6 cellular contexts compared by ENCODE assay signal in the genomic region with DNA sequence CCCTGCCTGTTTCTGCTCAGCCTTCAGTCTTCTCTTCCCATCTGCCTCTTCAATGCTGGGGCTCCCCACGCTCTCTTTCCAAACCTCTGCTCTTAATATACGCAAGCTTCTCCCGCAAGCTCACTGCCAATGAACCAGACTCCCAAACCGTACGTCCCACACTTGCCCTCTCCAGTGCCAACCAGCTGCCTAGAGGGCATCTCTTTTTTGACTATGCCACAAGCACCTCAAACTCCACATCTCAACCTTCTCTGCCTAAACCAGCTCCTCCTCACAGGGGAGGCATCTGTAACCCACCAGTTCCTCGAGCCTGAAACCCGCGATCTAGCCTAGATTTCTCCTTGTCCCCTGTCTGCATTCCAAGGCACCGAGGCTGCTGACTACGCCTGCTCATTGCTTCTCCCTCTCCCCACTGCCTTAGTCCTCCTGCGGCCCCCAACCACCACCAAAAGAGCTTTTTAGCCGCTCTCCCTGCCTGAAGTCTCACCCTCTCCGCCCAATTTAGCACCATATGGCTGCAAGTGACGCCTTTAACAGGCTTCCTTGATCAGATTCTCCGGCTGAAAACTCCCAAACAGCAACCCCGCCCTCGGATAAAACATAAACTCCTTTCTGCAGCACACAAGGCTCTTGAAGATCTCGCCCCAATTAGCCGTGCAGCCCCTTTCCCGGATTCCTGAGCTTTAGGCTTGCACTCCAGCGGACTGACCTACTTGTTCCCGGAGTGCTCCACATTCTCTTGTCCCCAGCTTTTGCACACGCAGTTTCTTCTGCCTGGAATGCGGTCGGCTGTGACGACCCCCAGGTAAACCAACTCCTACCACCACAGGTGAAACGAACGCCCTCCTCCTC. TPM values are rescaled to one million over a fixed set of nuclear protein-coding genes. Genes with fewer than 3 reads are reported as not detected.
DNase-seq lines count a peak whose midpoint lies in the region; ATAC-seq, FAIRE-seq and TF ChIP-seq lines count a peak whose summit lies in the region.

No MANE protein-coding gene starts in this region.

- FAIRE-seq in frontal cortex (lab: Jason Lieb, UNC) = no peak

- no peak for TF ChIP-seq CTCF in HFFc6 (IDR thresholded peaks at IDR 0.05)

- peak overlapping the region; percentile 93 for H3K4me3 Mint-ChIP-seq in HFFc6
- peak overlapping the region; percentile 89 for H3K4me3 Mint-ChIP-seq in activated T-helper 1 cell treated with anti-CD3 and anti-CD28 coated beads, Interleukin-12 subunit alpha, Interleukin-12 subunit beta, Interleukin-2, Interleukin-4 antibody, amounts not matched to agents 30 ng/mL and 10 ng/mL and 1 ng/mL, durations not matched to agents 14 hours and 24 hours and 36 hours

- H3K9me3 Mint-ChIP-seq in HFFc6 = no peaks in the 10 kb centered on the region
- no peaks in the 10 kb centered on the region for H3K9me3 Mint-ChIP-seq in activated T-helper 1 cell treated with anti-CD3 and anti-CD28 coated beads, Interleukin-12 subunit alpha, Interleukin-12 subunit beta, Interleukin-2, Interleukin-4 antibody, amounts not matched to agents 30 ng/mL and 10 ng/mL and 1 ng/mL, durations not matched to agents 14 hours and 24 hours and 36 hours

- intact Hi-C loops in activated T-helper 1 cell treated with anti-CD3 and anti-CD28 coated beads, Interleukin-12 subunit alpha, Interleukin-12 subunit beta, Interleukin-2, Interleukin-4 antibody, amounts not matched to agents 30 ng/mL and 10 ng/mL and 1 ng/mL, durations not matched to agents 14 hours and 24 hours and 36 hours (cut with micrococcal nuclease) = no loop called here

- peaks cover 8% of the 10 kb centered on the region for H3K36me3 Mint-ChIP-seq in HFFc6 (ENCODE audit: low read depth)
- peaks cover 18% of the 10 kb centered on the region for H3K36me3 Mint-ChIP-seq in activated T-helper 1 cell treated with anti-CD3 and anti-CD28 coated beads, Interleukin-12 subunit alpha, Interleukin-12 subunit beta, Interleukin-2, Interleukin-4 antibody, amounts not matched to agents 30 ng/mL and 10 ng/mL and 1 ng/mL, durations not matched to agents 14 hours and 24 hours and 36 hours (ENCODE audit: low read depth)

- peaks cover 4% of the 10 kb centered on the region for H3K27me3 Mint-ChIP-seq in HFFc6 (ENCODE audit: insufficient read depth)
- no peaks in the 10 kb centered on the region for H3K27me3 Mint-ChIP-seq in activated T-helper 1 cell treated with anti-CD3 and anti-CD28 coated beads, Interleukin-12 subunit alpha, Interleukin-12 subunit beta, Interleukin-2, Interleukin-4 antibody, amounts not matched to agents 30 ng/mL and 10 ng/mL and 1 ng/mL, durations not matched to agents 14 hours and 24 hours and 36 hours (ENCODE audit: insufficient read depth)

- H3K27ac Mint-ChIP-seq in HFFc6 = peak overlapping the region; percentile 18; the same call in 1 of the 2 replicates
- peak overlapping the region; percentile 8 for H3K27ac Mint-ChIP-seq in activated T-helper 1 cell treated with anti-CD3 and anti-CD28 coated beads, Interleukin-12 subunit alpha, Interleukin-12 subunit beta, Interleukin-2, Interleukin-4 antibody, amounts not matched to agents 30 ng/mL and 10 ng/mL and 1 ng/mL, durations not matched to agents 14 hours and 24 hours and 36 hours

- ATAC-seq in GM21423 (IDR thresholded peaks at IDR 0.05; ENCODE audit: unreplicated experiment) = no peak

- H3K4me1 Mint-ChIP-seq in HFFc6 (ENCODE audit: low read depth) = peaks cover 55% of the 10 kb centered on the region
- H3K4me1 Mint-ChIP-seq in activated T-helper 1 cell treated with anti-CD3 and anti-CD28 coated beads, Interleukin-12 subunit alpha, Interleukin-12 subunit beta, Interleukin-2, Interleukin-4 antibody, amounts not matched to agents 30 ng/mL and 10 ng/mL and 1 ng/mL, durations not matched to agents 14 hours and 24 hours and 36 hours (ENCODE audit: low read depth) = peaks cover 52% of the 10 kb centered on the region

- DNase-seq in HFFc6 (no peak), lung microvascular endothelial cell (ENCODE audit: low read depth in 2 of 2) (peak; percentile 16 to 27), frontal cortex (ENCODE audit: low spot score in 2 of 2) (no peak)
- no peak for DNase-seq in activated T-helper 1 cell treated with anti-CD3 and anti-CD28 coated beads, Interleukin-12 subunit alpha, Interleukin-12 subunit beta, Interleukin-2, Interleukin-4 antibody, amounts not matched to agents 30 ng/mL and 10 ng/mL and 1 ng/mL, durations not matched to agents 14 hours and 24 hours and 36 hours (ENCODE audit: low spot score)
- DNase-seq in activated CD4-positive, CD25-positive, alpha-beta regulatory T cell treated with anti-CD3 and anti-CD28 coated beads, Interleukin-2, amount 50 U/mL, for 72 hours = no peak

RNA-seq across cellular contexts. Expression of gene GGA2, which starts 1.5 kb away (rescaled TPM):
- 10 to 100 TPM; 28.1 to 38.0 (median 35.7) TPM for total RNA-seq in HFFc6 (2021; fragmentation: NEBNext Ultra II Directional; extraction: Animal tissue kit (Norgen Biotek cat#: 25700))
- total RNA-seq in activated T-helper 1 cell treated with anti-CD3 and anti-CD28 coated beads, Interleukin-12 subunit alpha, Interleukin-12 subunit beta, Interleukin-2, Interleukin-4 antibody, amounts not matched to agents 30 ng/mL and 10 ng/mL and 1 ng/mL, durations not matched to agents 14 hours and 24 hours and 36 hours = 106 and 112 TPM in 2 replicates
- total RNA-seq in lung microvascular endothelial cell = 22.9 and 28.4 TPM in 2 replicates
- 17.9 TPM for total RNA-seq in frontal cortex

RNA-seq across cellular contexts. Expression of gene EARS2, which starts 48.3 kb away (rescaled TPM):
- total RNA-seq in HFFc6 (2021; fragmentation: NEBNext Ultra II Directional; extraction: Animal tissue kit (Norgen Biotek cat#: 25700)) = 10 to 100 TPM; 22.1 to 30.8 (median 27.0) TPM
- total RNA-seq in activated T-helper 1 cell treated with anti-CD3 and anti-CD28 coated beads, Interleukin-12 subunit alpha, Interleukin-12 subunit beta, Interleukin-2, Interleukin-4 antibody, amounts not matched to agents 30 ng/mL and 10 ng/mL and 1 ng/mL, durations not matched to agents 14 hours and 24 hours and 36 hours = 27.8 and 29.9 TPM in 2 replicates
- total RNA-seq in lung microvascular endothelial cell (12.6 and 16.1 TPM in 2 replicates), frontal cortex (33.0 TPM)

RNA-seq across cellular contexts. Expression of gene UBFD1, which starts 48.7 kb away (rescaled TPM):
- total RNA-seq in HFFc6 (2021; fragmentation: NEBNext Ultra II Directional; extraction: Animal tissue kit (Norgen Biotek cat#: 25700)) = 100 to 1,000 TPM in 3 of 6 experiments, 10 to 100 TPM in 3; 94.1 to 130 (median 99.2) TPM
- total RNA-seq in activated T-helper 1 cell treated with anti-CD3 and anti-CD28 coated beads, Interleukin-12 subunit alpha, Interleukin-12 subunit beta, Interleukin-2, Interleukin-4 antibody, amounts not matched to agents 30 ng/mL and 10 ng/mL and 1 ng/mL, durations not matched to agents 14 hours and 24 hours and 36 hours = 54.9 and 55.0 TPM in 2 replicates
- 39.7 and 68.5 TPM in 2 replicates for total RNA-seq in lung microvascular endothelial cell
- total RNA-seq in frontal cortex = 53.0 TPM

RNA-seq across cellular contexts. Expression of gene COG7, which starts 55.8 kb away (rescaled TPM):
- 10 to 100 TPM; 17.7 to 21.2 (median 19.7) TPM for total RNA-seq in HFFc6 (2021; fragmentation: NEBNext Ultra II Directional; extraction: Animal tissue kit (Norgen Biotek cat#: 25700))
- 23.5 and 24.1 TPM in 2 replicates for total RNA-seq in activated T-helper 1 cell treated with anti-CD3 and anti-CD28 coated beads, Interleukin-12 subunit alpha, Interleukin-12 subunit beta, Interleukin-2, Interleukin-4 antibody, amounts not matched to agents 30 ng/mL and 10 ng/mL and 1 ng/mL, durations not matched to agents 14 hours and 24 hours and 36 hours
- total RNA-seq in lung microvascular endothelial cell (8.7 and 10.9 TPM in 2 replicates), frontal cortex (16.7 TPM)

Comparison
In these comparisons a context has a peak if more than half of its experiments do, and no peak if none do; other contexts are left out.
1. DNase-seq: peak in lung microvascular endothelial cell (2 of 2); none in HFFc6 (single experiment), activated T-helper 1 cell treated with anti-CD3 and anti-CD28 coated beads, Interleukin-12 subunit alpha, Interleukin-12 subunit beta, Interleukin-2, Interleukin-4 antibody, amounts not matched to agents 30 ng/mL and 10 ng/mL and 1 ng/mL, durations not matched to agents 14 hours and 24 hours and 36 hours (single experiment), frontal cortex (0 of 2) and activated CD4-positive, CD25-positive, alpha-beta regulatory T cell treated with anti-CD3 and anti-CD28 coated beads, Interleukin-2, amount 50 U/mL, for 72 hours (single experiment).